Comparison of ENCODE assay signal across 8 cellular contexts in the genomic region with DNA sequence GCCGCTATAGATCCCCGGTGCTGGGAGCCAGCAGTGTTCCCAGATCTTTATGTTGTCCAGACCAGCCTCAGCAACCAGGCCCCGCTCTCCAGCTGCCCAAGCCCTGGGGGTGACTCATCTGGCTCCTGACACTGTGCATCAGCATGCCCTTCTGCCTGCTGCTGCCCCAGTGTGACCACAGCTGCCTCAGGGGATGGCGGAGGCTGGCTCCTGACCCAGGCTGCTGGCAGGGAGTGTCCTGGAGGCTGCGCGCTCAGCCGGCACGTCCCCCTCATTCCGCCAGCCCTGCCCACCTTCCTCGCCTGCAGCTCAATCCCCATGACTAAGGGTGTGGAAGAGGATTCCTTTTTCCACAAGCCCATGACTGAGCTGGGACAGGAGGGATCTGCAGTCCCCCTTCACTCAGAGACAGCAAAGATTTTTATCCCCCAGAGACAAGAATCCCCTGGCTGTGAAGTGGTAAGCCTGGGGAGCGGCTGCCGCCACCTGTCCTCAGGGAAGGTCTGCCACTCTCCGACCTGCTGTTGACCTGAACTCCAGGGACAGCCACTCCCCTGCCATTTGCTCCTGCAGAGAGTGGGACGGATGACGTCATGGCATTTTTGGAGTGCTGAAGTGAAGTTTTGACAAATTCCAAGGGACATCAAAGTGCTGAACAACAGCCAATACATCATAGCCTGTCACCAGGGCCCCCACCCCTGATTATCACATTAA.
DNase-seq lines count a peak whose midpoint lies in the region; ATAC-seq and TF ChIP-seq lines count a peak whose summit lies in the region.

No MANE protein-coding gene starts in this region.

- ATAC-seq in activated T-helper 17 cell treated with anti-CD3 and anti-CD28 coated beads, Interleukin-2, amount 50 U/mL, for 72 hours (replicated peaks) = no peak
- ATAC-seq in HG03565 (IDR thresholded peaks at IDR 0.05; ENCODE audit: unreplicated experiment) = no peak

- peak overlapping the region; percentile 6 for H3K4me3 Mint-ChIP-seq in endodermal cell
- no peak overlapping the region for H3K4me3 Mint-ChIP-seq in activated T-helper 17 cell treated with anti-CD3 and anti-CD28 coated beads, Interleukin-2, amount 50 U/mL, for 72 hours

- peaks cover 28% of the 10 kb centered on the region for H3K4me1 ChIP-seq in endodermal cell (ENCODE audit: control insufficient read depth, insufficient read depth, low read length)

- peak overlapping the region; percentile 34 for H3K27ac ChIP-seq in endodermal cell (ENCODE audit: low read depth, low read length)

- no peaks in the 10 kb centered on the region for H3K36me3 ChIP-seq in endodermal cell (ENCODE audit: control insufficient read depth, insufficient read depth, low read length)

- H3K4me1 Mint-ChIP-seq in endodermal cell = peaks cover 57% of the 10 kb centered on the region
- H3K4me1 Mint-ChIP-seq in activated T-helper 17 cell treated with anti-CD3 and anti-CD28 coated beads, Interleukin-2, amount 50 U/mL, for 72 hours = no peaks in the 10 kb centered on the region

- H3K36me3 Mint-ChIP-seq in endodermal cell (ENCODE audit: low read depth) = no peaks in the 10 kb centered on the region
- H3K36me3 Mint-ChIP-seq in activated T-helper 17 cell treated with anti-CD3 and anti-CD28 coated beads, Interleukin-2, amount 50 U/mL, for 72 hours (ENCODE audit: low read depth) = no peaks in the 10 kb centered on the region

- peak overlapping the region; percentile 13 for H3K9ac ChIP-seq in endodermal cell (ENCODE audit: extremely low read depth, low read length, poor library complexity, severe bottlenecking)

- peak; percentile 44 for TF ChIP-seq CTCF in endodermal cell (conservative IDR thresholded peaks at IDR 0.05)

- peak overlapping the region; percentile 92 for H3K27ac Mint-ChIP-seq in endodermal cell
- H3K27ac Mint-ChIP-seq in activated T-helper 17 cell treated with anti-CD3 and anti-CD28 coated beads, Interleukin-2, amount 50 U/mL, for 72 hours = no peak overlapping the region

- H3K27me3 Mint-ChIP-seq in endodermal cell (ENCODE audit: insufficient read depth) = no peaks in the 10 kb centered on the region
- H3K27me3 Mint-ChIP-seq in activated T-helper 17 cell treated with anti-CD3 and anti-CD28 coated beads, Interleukin-2, amount 50 U/mL, for 72 hours = no peaks in the 10 kb centered on the region

- peaks cover 13% of the 10 kb centered on the region for H3K9me3 ChIP-seq in endodermal cell (ENCODE audit: control insufficient read depth, low read length)

- no peaks in the 10 kb centered on the region for H3K27me3 ChIP-seq in endodermal cell (ENCODE audit: control insufficient read depth, insufficient read depth, low read length, poor library complexity, severe bottlenecking)

- peak; percentile 97 for DNase-seq in EL
- DNase-seq in endodermal cell = peak; percentile 92
- peak; percentile 9 for DNase-seq in non-pigmented ciliary epithelial cell (ENCODE audit: low read depth)
- DNase-seq in stimulated activated CD4-positive, alpha-beta T cell treated with anti-CD3 and anti-CD28 coated beads, Interleukin-4, amount 100 ng/mL, for 1 hour = no peak
- DNase-seq in NCI-H69 (lab: John Stamatoyannopoulos, UW) = no peak

- H3K4me3 ChIP-seq in endodermal cell (ENCODE audit: low read length) = no peak overlapping the region

- 33 to 52% methylated on average over 4 to 15 of the region's 15 CpGs for WGBS in endodermal cell (ENCODE audit: insufficient coverage in 1 of 2, insufficient read length in 1 of 2), 2 experiments

- no peaks in the 10 kb centered on the region for H3K9me3 Mint-ChIP-seq in endodermal cell
- no peaks in the 10 kb centered on the region for H3K9me3 Mint-ChIP-seq in activated T-helper 17 cell treated with anti-CD3 and anti-CD28 coated beads, Interleukin-2, amount 50 U/mL, for 72 hours

TF ChIP-seq in PFSK-1, 5 proteins besides CTCF, POLR2A, EP300 and RAD21:
- TF ChIP-seq FOXP2 (optimal IDR thresholded peaks at IDR 0.05; ENCODE audit: borderline replicate concordance, extremely low read depth, extremely low read length, insufficient read depth) (peak; percentile 81), POLR2AphosphoS5 (IDR thresholded peaks at IDR 0.05; ENCODE audit: low read depth, low read length) (no peak), TAF1 (IDR thresholded peaks at IDR 0.05; ENCODE audit: borderline replicate concordance, insufficient read depth, low read length) (no peak), SIN3A (IDR thresholded peaks at IDR 0.05; ENCODE audit: borderline replicate concordance, insufficient read depth, low read length) (no peak)
- TF ChIP-seq, protein P1, sequence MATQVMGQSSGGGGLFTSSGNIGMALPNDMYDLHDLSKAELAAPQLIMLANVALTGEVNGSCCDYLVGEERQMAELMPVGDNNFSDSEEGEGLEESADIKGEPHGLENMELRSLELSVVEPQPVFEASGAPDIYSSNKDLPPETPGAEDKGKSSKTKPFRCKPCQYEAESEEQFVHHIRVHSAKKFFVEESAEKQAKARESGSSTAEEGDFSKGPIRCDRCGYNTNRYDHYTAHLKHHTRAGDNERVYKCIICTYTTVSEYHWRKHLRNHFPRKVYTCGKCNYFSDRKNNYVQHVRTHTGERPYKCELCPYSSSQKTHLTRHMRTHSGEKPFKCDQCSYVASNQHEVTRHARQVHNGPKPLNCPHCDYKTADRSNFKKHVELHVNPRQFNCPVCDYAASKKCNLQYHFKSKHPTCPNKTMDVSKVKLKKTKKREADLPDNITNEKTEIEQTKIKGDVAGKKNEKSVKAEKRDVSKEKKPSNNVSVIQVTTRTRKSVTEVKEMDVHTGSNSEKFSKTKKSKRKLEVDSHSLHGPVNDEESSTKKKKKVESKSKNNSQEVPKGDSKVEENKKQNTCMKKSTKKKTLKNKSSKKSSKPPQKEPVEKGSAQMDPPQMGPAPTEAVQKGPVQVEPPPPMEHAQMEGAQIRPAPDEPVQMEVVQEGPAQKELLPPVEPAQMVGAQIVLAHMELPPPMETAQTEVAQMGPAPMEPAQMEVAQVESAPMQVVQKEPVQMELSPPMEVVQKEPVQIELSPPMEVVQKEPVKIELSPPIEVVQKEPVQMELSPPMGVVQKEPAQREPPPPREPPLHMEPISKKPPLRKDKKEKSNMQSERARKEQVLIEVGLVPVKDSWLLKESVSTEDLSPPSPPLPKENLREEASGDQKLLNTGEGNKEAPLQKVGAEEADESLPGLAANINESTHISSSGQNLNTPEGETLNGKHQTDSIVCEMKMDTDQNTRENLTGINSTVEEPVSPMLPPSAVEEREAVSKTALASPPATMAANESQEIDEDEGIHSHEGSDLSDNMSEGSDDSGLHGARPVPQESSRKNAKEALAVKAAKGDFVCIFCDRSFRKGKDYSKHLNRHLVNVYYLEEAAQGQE (IDR thresholded peaks at IDR 0.05; ENCODE audit: insufficient read depth in 1 of 2, low read depth in 2 of 2, low read length in 2 of 2) = no peak

Comparison
In these comparisons a context has a peak if more than half of its experiments do, and no peak if none do; other contexts are left out.
1. DNase-seq: peak in EL (single experiment), endodermal cell (single experiment) and non-pigmented ciliary epithelial cell (single experiment); none in stimulated activated CD4-positive, alpha-beta T cell treated with anti-CD3 and anti-CD28 coated beads, Interleukin-4, amount 100 ng/mL, for 1 hour (single experiment) and NCI-H69 (single experiment).